10 cellular contexts compared by ENCODE assay signal in genomic region chr17:71764507-71764906, GRCh38.
A peak's percentile ranks its signal among the peaks of the same experiment; 100 is the strongest.
DNase-seq lines count a peak whose midpoint lies in the region; ATAC-seq, FAIRE-seq and TF ChIP-seq lines count a peak whose summit lies in the region.
"Had no signal": no experiment of that assay in that cellular context is flagged by ENCODE, and none has a peak within 500 bp of the region (broad histone marks: within the 10 kb centered on the region; RNA-seq: fewer than 3 reads in every experiment).

No MANE protein-coding gene starts in this region.

- RAD21 ChIA-PET in HCT116 (lab: Charles Lee; ENCODE audit: low non-redundant PET in 1 of 2, low total read pairs in 2 of 2, uncharacterized antibody in 2 of 2, unreplicated experiment in 2 of 2): no interaction called here

- 4% methylated on average over 3 of the region's 3 CpGs for WGBS in HepG2 (ENCODE audit: low lambda C conversion rate)

- H3K27me3 ChIP-seq in HCT116 (ENCODE audit: insufficient read depth, low read length) (no peaks in the 10 kb centered on the region), HepG2 (ENCODE audit: control insufficient read depth in 1 of 2, insufficient read depth in 2 of 2, low read length in 2 of 2) (no peaks in the 10 kb centered on the region)

- peak; percentile 100 for ATAC-seq in HCT116
- peak; percentile 97 for ATAC-seq in HepG2
- no peak for ATAC-seq in HG02973 (IDR thresholded peaks at IDR 0.05; ENCODE audit: unreplicated experiment)
- no peak for ATAC-seq in GM18517 (IDR thresholded peaks at IDR 0.05; ENCODE audit: unreplicated experiment)

- H3K9me3 ChIP-seq in HCT116 (ENCODE audit: control insufficient read depth in 1 of 2, insufficient read depth in 1 of 2, low read depth in 1 of 2, low read length in 2 of 2) (no peaks in the 10 kb centered on the region), HepG2 (ENCODE audit: low read length) (no peaks in the 10 kb centered on the region)

- H3K4me2 ChIP-seq in HCT116 (ENCODE audit: low read length) (no peak overlapping the region), HepG2 (ENCODE audit: low read depth, low read length) (no peak overlapping the region)

- H4K20me1 ChIP-seq in HCT116 (ENCODE audit: insufficient read depth): no peaks in the 10 kb centered on the region
- H4K20me1 ChIP-seq in HepG2 (ENCODE audit: insufficient read depth, low read length): no peaks in the 10 kb centered on the region

- TF ChIP-seq EP300 in HepG2 (IDR thresholded peaks at IDR 0.05; ENCODE audit: low read depth in 2 of 2, low read length in 2 of 2) (no peak), HepG2 (CRISPR knock-in tag; IDR thresholded peaks at IDR 0.05; ENCODE audit: borderline replicate concordance) (no peak)

- CTCF ChIA-PET in HCT116 (lab: Charles Lee) (no interaction called here), HepG2 (lab: Yijun Ruan, JAX; ENCODE audit: low intra/inter-chr PET ratio, low total read pairs) (no interaction called here)

- intact Hi-C loops in HCT116 (cut with micrococcal nuclease): loop anchor here (2.0 to 10.0 kb wide), 7 partner anchors 292 to 1130 kb away; no protein-coding TSS in a partner anchor
- intact Hi-C loops in HepG2 (cut with micrococcal nuclease; ENCODE audit: unreplicated experiment): loop anchor here (5.0 kb wide), 1 partner anchor 353 kb away; no protein-coding TSS in a partner anchor

- H3K9me2 ChIP-seq in HCT116 (ENCODE audit: insufficient read depth): no peaks in the 10 kb centered on the region

- no peaks in the 10 kb centered on the region for H3K36me3 ChIP-seq in HCT116 (ENCODE audit: control insufficient read depth in 1 of 2, insufficient read depth in 2 of 2, low read length in 2 of 2)
- no peaks in the 10 kb centered on the region for H3K36me3 ChIP-seq in HepG2 (replicated peaks in 1 of 2; ENCODE audit: control insufficient read depth in 1 of 2, insufficient read depth in 2 of 2, low read length in 2 of 2)

- peak overlapping the region; percentile 59 for H2AFZ ChIP-seq in HCT116 (ENCODE audit: low read depth, low read length, poor library complexity, severe bottlenecking)
- no peak overlapping the region for H2AFZ ChIP-seq in HepG2 (ENCODE audit: low read length)

- no peak overlapping the region for H3K9ac ChIP-seq in HCT116 (ENCODE audit: low read length)
- no peak overlapping the region for H3K9ac ChIP-seq in HepG2 (ENCODE audit: insufficient read depth, low read depth, low read length)

- DNase-seq in DMS53 treated with DMSO at 0.1 percent for 48 hours (lab: John Stamatoyannopoulos, UW; ENCODE audit: unreplicated experiment): peak; percentile 12
- DNase-seq in HCT116 (ENCODE audit: low read depth, low spot score): peak; percentile 62
- peak; percentile 84 for DNase-seq in SK-MEL-5 (ENCODE audit: low read depth, low spot score)
- peak; percentile 25 for DNase-seq in HepG2 (ENCODE audit: low spot score)
- no peak for DNase-seq in GDM1 (lab: John Stamatoyannopoulos, UW)
- DNase-seq in GM12891 (ENCODE audit: insufficient read length, low spot score): no peak
- DNase-seq: activated naive CD8-positive, alpha-beta T cell treated with anti-CD3 and anti-CD28 coated beads, Interleukin-2, amount 10 ng/mL, durations not matched to agents 7 days and 5 days; stimulated activated CD8-positive, alpha-beta memory T cell treated with anti-CD3 and anti-CD28 coated beads, Interleukin-4, amount 100 ng/mL, for 48 hours had no signal

- no peak for TF ChIP-seq POLR2A in HCT116 (IDR thresholded peaks at IDR 0.05; ENCODE audit: borderline replicate concordance, extremely low read depth, insufficient read depth, insufficient read length)
- TF ChIP-seq POLR2A in HepG2 (IDR thresholded peaks at IDR 0.05; ENCODE audit: insufficient read depth in 1 of 2, low read depth in 2 of 2, low read length in 2 of 2): no peak
- no peak for TF ChIP-seq POLR2A in GM12891 (IDR thresholded peaks at IDR 0.05; ENCODE audit: low read depth, low read length)

- H3K27ac ChIP-seq in HCT116 (ENCODE audit: low read depth, low read length): no peak overlapping the region
- H3K27ac ChIP-seq in HepG2 (ENCODE audit: extremely low read length, insufficient read depth, low read length): no peak overlapping the region

- no peaks in the 10 kb centered on the region for H3K79me2 ChIP-seq in HCT116 (ENCODE audit: insufficient read depth, low read length)
- no peaks in the 10 kb centered on the region for H3K79me2 ChIP-seq in HepG2 (ENCODE audit: insufficient read depth, low read length)

- H3K4me1 ChIP-seq in HCT116 (ENCODE audit: control insufficient read depth in 1 of 2, insufficient read depth in 2 of 2, low read length in 2 of 2): peaks cover 0 to 9% of the 10 kb centered on the region in 2 experiments; a peak in 2 of 4 replicates
- no peaks in the 10 kb centered on the region for H3K4me1 ChIP-seq in HepG2 (ENCODE audit: insufficient read depth, low read length)

- in situ Hi-C loops in SK-MEL-5 (cut with HindIII; ENCODE audit: low pct_unique_long_range_greater_than_20kb, low sequenced_read_pairs) (no loop called here), HepG2 (cut with HindIII; ENCODE audit: extremely low pct_ligation_motif_present, low pct_unique_long_range_greater_than_20kb) (loop anchor here (25.0 kb wide), 1 partner anchor 773 kb away; no protein-coding TSS in a partner anchor)

- TF ChIP-seq RAD21 in HCT116 (IDR thresholded peaks at IDR 0.05; ENCODE audit: low read depth) (peak; percentile 81), HepG2 (CRISPR knock-in tag; IDR thresholded peaks at IDR 0.05) (0 out of 2 replicates have a peak, but pooled peaks have one; percentile 27)

- POLR2A ChIA-PET in HCT116 (lab: Charles Lee) (no interaction called here), HepG2 (lab: Yijun Ruan, JAX) (interaction anchor here (0.7 kb wide), 1 partner anchor 356 kb away, joined by 3 read pairs; the partner anchor contains the start of gene SOX9)

- TF ChIP-seq CTCF in HCT116 (IDR thresholded peaks at IDR 0.05 in 2 of 3, conservative IDR thresholded peaks at IDR 0.05 in 1 of 3; ENCODE audit: borderline replicate concordance in 1 of 3, insufficient read depth in 1 of 3, low read depth in 2 of 3, low read length in 2 of 3): peak; percentile 56 to 96 (median 92); a peak in 5 of 6 replicates
- peak; percentile 53 for TF ChIP-seq CTCF in HepG2 (CRISPR knock-in tag; IDR thresholded peaks at IDR 0.05)

- FAIRE-seq in HepG2 (lab: Jason Lieb, UNC) (peak; percentile 30), GM12891 (lab: Jason Lieb, UNC) (no peak)

- H3K4me3 ChIP-seq in HCT116 (replicated peaks in 1 of 2; ENCODE audit: low read depth in 1 of 2, low read length in 2 of 2) (no peak overlapping the region), HepG2 (replicated peaks in 1 of 3; ENCODE audit: insufficient read depth in 1 of 3, low read depth in 2 of 3, low read length in 3 of 3) (no peak overlapping the region)

- BruUV-seq in HCT116 (replicated peaks; lab: Mats Ljungman, UMichigan) (no TSS peak), HepG2 (replicated peaks; lab: Mats Ljungman, UMichigan) (no TSS peak)

TF ChIP-seq in HCT116, 20 proteins besides CTCF, POLR2A, EP300 and RAD21:
- TF ChIP-seq CBX3 (IDR thresholded peaks at IDR 0.05; ENCODE audit: low read depth) (0 out of 2 replicates have a peak, but pooled peaks have one; percentile 45), YY1 (IDR thresholded peaks at IDR 0.05; ENCODE audit: extremely low read depth, insufficient replicate concordance, low read depth, low read length) (no peak)
TF ChIP-seq in HCT116: peak in this region for 1.

TF ChIP-seq in HepG2, 621 proteins besides CTCF, POLR2A, EP300 and RAD21:
- TF ChIP-seq ZNF101 (CRISPR knock-in tag; IDR thresholded peaks at IDR 0.05; ENCODE audit: borderline replicate concordance, low read depth) (no peak), ZNF354B (CRISPR knock-in tag; IDR thresholded peaks at IDR 0.05) (no peak), ELF1 (CRISPR knock-in tag; IDR thresholded peaks at IDR 0.05) (no peak), STAG1 (CRISPR knock-in tag; IDR thresholded peaks at IDR 0.05) (peak; percentile 77), ZNF18 (CRISPR knock-in tag; IDR thresholded peaks at IDR 0.05; ENCODE audit: insufficient replicate concordance) (no peak), SMC3 (IDR thresholded peaks at IDR 0.05; ENCODE audit: low read length) (peak; percentile 59; the same call in 1 of the 2 replicates)

TF ChIP-seq in GM12891, 5 proteins besides CTCF, POLR2A, EP300 and RAD21:
- TF ChIP-seq PAX5 (IDR thresholded peaks at IDR 0.05; ENCODE audit: insufficient read depth, low read length, severe bottlenecking): no peak
- TF ChIP-seq SPI1 (IDR thresholded peaks at IDR 0.05; ENCODE audit: low read depth, low read length): no peak
- no peak for TF ChIP-seq POLR2AphosphoS5 (IDR thresholded peaks at IDR 0.05; ENCODE audit: low read depth, low read length)
- TF ChIP-seq POU2F2 (IDR thresholded peaks at IDR 0.05; ENCODE audit: low read depth, low read length): no peak
- TF ChIP-seq TAF1 (IDR thresholded peaks at IDR 0.05; ENCODE audit: low read depth, low read length): no peak

Comparison
In these comparisons a context has a peak if more than half of its experiments do, and no peak if none do; other contexts are left out.
1. DNase-seq: peak in DMS53 treated with DMSO at 0.1 percent for 48 hours (single experiment), HCT116 (single experiment), SK-MEL-5 (single experiment) and HepG2 (single experiment); none in GDM1 (single experiment) and GM12891 (single experiment).
2. ATAC-seq: peak in HCT116 (single experiment) and HepG2 (single experiment); none in HG02973 (single experiment) and GM18517 (single experiment).